ENCODE assay signal across 28 cellular contexts in genomic region chr10:84147347-84147746, GRCh38. TPM values are rescaled to one million over a fixed set of nuclear protein-coding genes. Genes with fewer than 3 reads are reported as not detected.
"Had no signal": no experiment of that assay in that cellular context is flagged by ENCODE, and none has a peak within 500 bp of the region (broad histone marks: within the 10 kb centered on the region; RNA-seq: fewer than 3 reads in every experiment).

No MANE protein-coding gene starts in this region.

- H3K9me3 ChIP-seq: colonic mucosa, gastrocnemius medialis, heart left ventricle, left lung, mucosa of descending colon, prostate gland, right atrium auricular region, sigmoid colon, thoracic aorta, transverse colon, upper lobe of right lung, uterus had no signal

- H3K27me3 Mint-ChIP-seq: dendritic cell treated with granulocyte-macrophage colony-stimulating factor and Interleukin-4, amounts not matched to agents 40 ng/mL and 50 ng/mL, for 4 days; naive B cell had no signal

- H3K9me3 Mint-ChIP-seq: dendritic cell treated with granulocyte-macrophage colony-stimulating factor and Interleukin-4, amounts not matched to agents 40 ng/mL and 50 ng/mL, for 4 days; endodermal cell; mesothelial cell of epicardium; naive B cell; nephron; stimulated activated effector memory CD8-positive, alpha-beta T cell treated with anti-CD3 and anti-CD28 coated beads, Interleukin-12 subunit alpha, Interleukin-12 subunit beta, amount 100 ng/mL, for 72 hours had no signal

- H3K27ac ChIP-seq: colonic mucosa, epithelial cell of prostate, gastrocnemius medialis, heart left ventricle, hepatocyte, left lung, prostate gland, right atrium auricular region, sigmoid colon, thoracic aorta, transverse colon, upper lobe of right lung, uterus had no signal

- H3K4me3 ChIP-seq: colonic mucosa, gastrocnemius medialis, heart left ventricle, hepatocyte, left lung, mucosa of descending colon, prostate gland, right atrium auricular region, sigmoid colon, thoracic aorta, transverse colon, upper lobe of right lung, uterus had no signal

- ATAC-seq: gastrocnemius medialis; stimulated activated effector memory CD8-positive, alpha-beta T cell treated with anti-CD3 and anti-CD28 coated beads, Interleukin-12 subunit alpha, Interleukin-12 subunit beta, amount 100 ng/mL, for 72 hours had no signal

- H3K27me3 ChIP-seq: colonic mucosa, gastrocnemius medialis, heart left ventricle, hepatocyte, left lung, right atrium auricular region, sigmoid colon, transverse colon, upper lobe of right lung, uterus had no signal

- H3K4me3 Mint-ChIP-seq: dendritic cell treated with granulocyte-macrophage colony-stimulating factor and Interleukin-4, amounts not matched to agents 40 ng/mL and 50 ng/mL, for 4 days; endodermal cell; mesothelial cell of epicardium; naive B cell; nephron; stimulated activated effector memory CD8-positive, alpha-beta T cell treated with anti-CD3 and anti-CD28 coated beads, Interleukin-12 subunit alpha, Interleukin-12 subunit beta, amount 100 ng/mL, for 72 hours had no signal

- DNase-seq: colonic mucosa; effector CD8-positive, alpha-beta T cell; endodermal cell; gastrocnemius medialis; heart left ventricle; kidney; left lung; mucosa of descending colon; sigmoid colon; stimulated activated CD4-positive, alpha-beta T cell treated with anti-CD3 and anti-CD28 coated beads, Interleukin-2, amount 100 ng/mL, for 24 hours; stimulated activated CD4-positive, alpha-beta T cell treated with anti-CD3 and anti-CD28 coated beads, Interleukin-4, amount 100 ng/mL, for 24 hours; stimulated activated naive CD4-positive, alpha-beta T cell treated with Interleukin-2 at 50 U/mL for 16 hours; transverse colon; upper lobe of right lung; uterus had no signal

- H3K4me1 Mint-ChIP-seq: endodermal cell, mesothelial cell of epicardium, nephron had no signal

- H3K4me1 ChIP-seq: colonic mucosa, gastrocnemius medialis, prostate gland, right atrium auricular region, sigmoid colon, transverse colon, upper lobe of right lung, uterus had no signal

- H3K27ac Mint-ChIP-seq: dendritic cell treated with granulocyte-macrophage colony-stimulating factor and Interleukin-4, amounts not matched to agents 40 ng/mL and 50 ng/mL, for 4 days; endodermal cell; mesothelial cell of epicardium; naive B cell; nephron; stimulated activated effector memory CD8-positive, alpha-beta T cell treated with anti-CD3 and anti-CD28 coated beads, Interleukin-12 subunit alpha, Interleukin-12 subunit beta, amount 100 ng/mL, for 72 hours had no signal

RNA-seq across cellular contexts. Expression of gene GPR15LG, which starts 26.3 kb away (rescaled TPM):
- total RNA-seq: endodermal cell, heart left ventricle, left lung, lung microvascular endothelial cell, mesothelial cell of epicardium, osteocyte, right atrium auricular region, sigmoid colon, skeletal muscle tissue, thoracic aorta, upper lobe of right lung, uterus had no signal

RNA-seq across cellular contexts. Expression of gene CDHR1, which starts 47.0 kb away (rescaled TPM):
- polyA plus RNA-seq: hepatocyte had no signal
